25 cellular contexts compared by ENCODE assay signal in genomic region chr9:128743421-128743820, GRCh38.
"Had no signal": no experiment of that assay in that cellular context is flagged by ENCODE, and none has a peak within 500 bp of the region (broad histone marks: within the 10 kb centered on the region; RNA-seq: fewer than 3 reads in every experiment).

No MANE protein-coding gene starts in this region.

- H3K4me2 ChIP-seq: KMS-11, SK-N-SH had no signal

- H3K9ac ChIP-seq: KMS-11, SK-N-SH had no signal

- DNase-seq: IMR-90, Kasumi-1, MM.1S, NCI-H1092 treated with DMSO at 0.1 percent for 48 hours, NCI-H1417, NCI-H1436 treated with DMSO at 0.1 percent for 48 hours, NCI-H1694 treated with DMSO at 0.1 percent for 48 hours, NCI-H1930, NCI-H2081, NCI-H2107, NCI-H2171, NCI-H226, NCI-H446, NCI-H510A, NCI-H524 treated with DMSO at 0.1 percent for 48 hours, NCI-H69, NCI-H774, RPMI8226, SHP77, SK-N-SH, SW 1271, T-cell had no signal

- H3K9me3 Mint-ChIP-seq: T-cell had no signal

- H3K4me3 Mint-ChIP-seq: T-cell had no signal

- H3K27me3 Mint-ChIP-seq: T-cell had no signal

- H3K27ac Mint-ChIP-seq: T-cell had no signal

- H3K27ac ChIP-seq: HL-60, KMS-11 had no signal

- ATAC-seq: T-cell had no signal

- H3K9me3 ChIP-seq: SK-N-SH had no signal

- FAIRE-seq: RCC 7860 had no signal

- H3K4me1 Mint-ChIP-seq: T-cell had no signal
